8 cellular contexts compared by ENCODE assay signal in genomic region chr10:114304017-114304565, GRCh38.
DNase-seq lines count a peak whose midpoint lies in the region; ATAC-seq and TF ChIP-seq lines count a peak whose summit lies in the region.

No MANE protein-coding gene starts in this region.

- ATAC-seq in GM18873 (IDR thresholded peaks at IDR 0.05; ENCODE audit: low FRiP score, unreplicated experiment) (peak; percentile 80), HG03159 (IDR thresholded peaks at IDR 0.05; ENCODE audit: unreplicated experiment) (peak; percentile 79), left lobe of liver (peak; percentile 95)
- ATAC-seq in activated CD4-positive, alpha-beta T cell treated with anti-CD3 and anti-CD28 coated beads for 36 hours = peak; percentile 76

- intact Hi-C loops in activated CD4-positive, alpha-beta T cell treated with anti-CD3 and anti-CD28 coated beads for 36 hours (cut with DNase I, micrococcal nuclease) = loop anchor here (1.0 to 5.0 kb wide), 12 partner anchors 133 to 826 kb away; no protein-coding TSS in a partner anchor

- H3K4me1 Mint-ChIP-seq in activated CD4-positive, alpha-beta T cell treated with anti-CD3 and anti-CD28 coated beads for 36 hours = peaks cover 8% of the 10 kb centered on the region

- H3K27me3 Mint-ChIP-seq in activated CD4-positive, alpha-beta T cell treated with anti-CD3 and anti-CD28 coated beads for 36 hours = no peaks in the 10 kb centered on the region

- H3K4me3 Mint-ChIP-seq in activated CD4-positive, alpha-beta T cell treated with anti-CD3 and anti-CD28 coated beads for 36 hours = peak overlapping the region; percentile 69

- TF ChIP-seq CTCF in AG09319 (IDR thresholded peaks at IDR 0.05; ENCODE audit: low read depth, low read length) = peak; percentile 83

- DNase-seq in AG09319 (ENCODE audit: extremely low read depth, low read depth) = peak; percentile 56
- DNase-seq in NCI-H226 = peak; percentile 63
- DNase-seq in activated CD4-positive, alpha-beta T cell treated with anti-CD3 and anti-CD28 coated beads for 36 hours = peak; percentile 86
- peak; percentile 88 for DNase-seq in dedifferentiated amniotic fluid mesenchymal stem cell (ENCODE audit: extremely low spot score)
- peak; percentile 76 for DNase-seq in left lobe of liver (ENCODE audit: low spot score)
- DNase-seq in stimulated activated CD4-positive, alpha-beta T cell treated with anti-CD3 and anti-CD28 coated beads, Interleukin-2, amount 100 ng/mL, for 24 hours = peak; percentile 77 to 80

- no peaks in the 10 kb centered on the region for H3K9me3 Mint-ChIP-seq in activated CD4-positive, alpha-beta T cell treated with anti-CD3 and anti-CD28 coated beads for 36 hours (ENCODE audit: low read depth)

- CTCF ChIA-PET in activated CD4-positive, alpha-beta T cell treated with anti-CD3 and anti-CD28 coated beads for 36 hours (lab: Charles Lee) = interaction anchor here (0.6 to 2.5 kb wide), 66 partner anchors 8 to 1373 kb away, joined by 3 to 39 read pairs (median 4); partner anchors contain the start of genes ABLIM1, CCDC186 and FHIP2A

- no peaks in the 10 kb centered on the region for H3K36me3 Mint-ChIP-seq in activated CD4-positive, alpha-beta T cell treated with anti-CD3 and anti-CD28 coated beads for 36 hours (ENCODE audit: low read depth)

- H3K27ac Mint-ChIP-seq in activated CD4-positive, alpha-beta T cell treated with anti-CD3 and anti-CD28 coated beads for 36 hours = peak overlapping the region; percentile 59

- POLR2A ChIA-PET in activated CD4-positive, alpha-beta T cell treated with anti-CD3 and anti-CD28 coated beads for 36 hours (lab: Charles Lee) = no interaction called here

Comparison
In these comparisons a context has a peak if more than half of its experiments do, and no peak if none do; other contexts are left out.
1. Peak in every context shown above with its lines: DNase-seq and ATAC-seq.